In genomic region chr14:24182110-24182882, GRCh38 we compare ENCODE assay signal across 21 cellular contexts. TPM values are rescaled to one million over a fixed set of nuclear protein-coding genes. Genes with fewer than 3 reads are reported as not detected.
DNase-seq lines count a peak whose midpoint lies in the region; ATAC-seq, FAIRE-seq and TF ChIP-seq lines count a peak whose summit lies in the region.
"Had no signal": no experiment of that assay in that cellular context is flagged by ENCODE, and none has a peak within 500 bp of the region (broad histone marks: within the 10 kb centered on the region; RNA-seq: fewer than 3 reads in every experiment).

No MANE protein-coding gene starts in this region.

- RAD21 ChIA-PET in GM12878 (lab: Charles Lee; ENCODE audit: unreplicated experiment), result interaction anchor here (0.5 kb wide), 1 partner anchor 20 kb away, joined by 3 read pairs; no protein-coding TSS in a partner anchor

- DNase-seq in activated CD8-positive, alpha-beta T cell treated with anti-CD3 and anti-CD28 coated beads, Interleukin-2, amount 10 ng/mL, durations not matched to agents 7 days and 5 days, result no peak
- no peak for DNase-seq in activated CD8-positive, alpha-beta T cell treated with anti-CD3 and anti-CD28 coated beads for 36 hours
- no peak for DNase-seq in GM12891 (ENCODE audit: insufficient read length, low spot score)
- no peak for DNase-seq in GM12878 (ENCODE audit: low read depth, low spot score)
- no peak for DNase-seq in neural progenitor cell (ENCODE audit: low spot score)
- DNase-seq in mucosa of descending colon, result no peak
- no peak for DNase-seq in DMS153 treated with DMSO at 0.1 percent for 48 hours (lab: John Stamatoyannopoulos, UW; ENCODE audit: unreplicated experiment)
- DNase-seq: DMS79; foreskin fibroblast; hippocampal formation; IMR-90; NCI-H187; NK-92 treated with Interleukin-12 subunit alpha and Interleukin-12 subunit beta, amount 100 ng/mL, for 24 hours; stimulated activated CD4-positive, alpha-beta T cell treated with anti-CD3 and anti-CD28 coated beads, Interleukin-12 subunit alpha, Interleukin-12 subunit beta, amount 100 ng/mL, for 4 hours; tibial artery had no signal

- H3K4me1 ChIP-seq in GM12878 (ENCODE audit: control insufficient read depth, insufficient read depth, low read length), result no peaks in the 10 kb centered on the region
- no peaks in the 10 kb centered on the region for H3K4me1 ChIP-seq in neural progenitor cell
- H3K4me1 ChIP-seq in mucosa of descending colon (ENCODE audit: low read depth), result no peaks in the 10 kb centered on the region
- H3K4me1 ChIP-seq: HAP-1 had no signal

- FAIRE-seq in GM12891 (lab: Jason Lieb, UNC) (no peak), GM12878 (lab: Jason Lieb, UNC) (no peak)

- no peak overlapping the region for H3K9ac ChIP-seq in GM12878 (ENCODE audit: control insufficient read depth, insufficient read depth, low read length)
- H3K9ac ChIP-seq in neural progenitor cell, result no peak overlapping the region

- CTCF ChIA-PET in activated CD8-positive, alpha-beta T cell treated with anti-CD3 and anti-CD28 coated beads, Interleukin-2, amount 10 ng/mL, durations not matched to agents 7 days and 5 days (lab: Charles Lee), result no interaction called here
- CTCF ChIA-PET in activated CD8-positive, alpha-beta T cell treated with anti-CD3 and anti-CD28 coated beads for 36 hours (lab: Charles Lee), result no interaction called here
- CTCF ChIA-PET in GM12878 (lab: Yijun Ruan, JAX), result no interaction called here

- TF ChIP-seq RAD21 in GM12878 (IDR thresholded peaks at IDR 0.05; ENCODE audit: insufficient read depth, low read depth, low read length), result no peak

- peak; percentile 83 for TF ChIP-seq POLR2A in GM12891 (IDR thresholded peaks at IDR 0.05; ENCODE audit: low read depth, low read length)
- TF ChIP-seq POLR2A in GM12878 (IDR thresholded peaks at IDR 0.05; ENCODE audit: low read depth, low read length), result no peak

- BruUV-seq in GM12878 (replicated peaks; lab: Mats Ljungman, UMichigan), result no TSS peak

- H3K9me3 ChIP-seq in GM12878 (replicated peaks; ENCODE audit: control insufficient read depth, insufficient read depth, low read length) (no peaks in the 10 kb centered on the region), neural progenitor cell (ENCODE audit: low read depth) (no peaks in the 10 kb centered on the region), mucosa of descending colon (no peaks in the 10 kb centered on the region)
- H3K9me3 ChIP-seq: HAP-1, tibial artery had no signal

- H3K79me2 ChIP-seq in GM12878 (ENCODE audit: control insufficient read depth, insufficient read depth, low read length) (peaks cover 7% of the 10 kb centered on the region), neural progenitor cell (ENCODE audit: low read depth) (peaks cover 7% of the 10 kb centered on the region)

- H3K27ac Mint-ChIP-seq in activated CD8-positive, alpha-beta T cell treated with anti-CD3 and anti-CD28 coated beads, Interleukin-2, amount 10 ng/mL, durations not matched to agents 7 days and 5 days, result peak overlapping the region; percentile 50
- no peak overlapping the region for H3K27ac Mint-ChIP-seq in activated CD8-positive, alpha-beta T cell treated with anti-CD3 and anti-CD28 coated beads for 36 hours
- H3K27ac Mint-ChIP-seq in neural progenitor cell, result peak overlapping the region; percentile 90

- peaks cover 50% of the 10 kb centered on the region for H3K36me3 Mint-ChIP-seq in activated CD8-positive, alpha-beta T cell treated with anti-CD3 and anti-CD28 coated beads, Interleukin-2, amount 10 ng/mL, durations not matched to agents 7 days and 5 days (ENCODE audit: low read depth)
- peaks cover 26% of the 10 kb centered on the region for H3K36me3 Mint-ChIP-seq in activated CD8-positive, alpha-beta T cell treated with anti-CD3 and anti-CD28 coated beads for 36 hours (ENCODE audit: low read depth)
- H3K36me3 Mint-ChIP-seq in neural progenitor cell, result peaks cover 22% of the 10 kb centered on the region

- H3K36me3 ChIP-seq in GM12878 (ENCODE audit: control insufficient read depth in 2 of 2, insufficient read depth in 2 of 2, low read length in 1 of 2) (peaks cover 25 to 57% of the 10 kb centered on the region in 2 experiments), neural progenitor cell (no peaks in the 10 kb centered on the region), mucosa of descending colon (ENCODE audit: low read depth) (no peaks in the 10 kb centered on the region)

- H4K20me1 ChIP-seq in GM12878 (ENCODE audit: control insufficient read depth, insufficient read depth), result no peaks in the 10 kb centered on the region
- peaks cover 16% of the 10 kb centered on the region for H4K20me1 ChIP-seq in neural progenitor cell (ENCODE audit: low read depth)

- no peaks in the 10 kb centered on the region for H3K9me3 Mint-ChIP-seq in activated CD8-positive, alpha-beta T cell treated with anti-CD3 and anti-CD28 coated beads, Interleukin-2, amount 10 ng/mL, durations not matched to agents 7 days and 5 days (ENCODE audit: insufficient read depth)
- no peaks in the 10 kb centered on the region for H3K9me3 Mint-ChIP-seq in activated CD8-positive, alpha-beta T cell treated with anti-CD3 and anti-CD28 coated beads for 36 hours
- H3K9me3 Mint-ChIP-seq in neural progenitor cell, result no peaks in the 10 kb centered on the region
- H3K9me3 Mint-ChIP-seq: CD14-positive monocyte, nephron had no signal

- H3K4me1 Mint-ChIP-seq in activated CD8-positive, alpha-beta T cell treated with anti-CD3 and anti-CD28 coated beads, Interleukin-2, amount 10 ng/mL, durations not matched to agents 7 days and 5 days (ENCODE audit: low read depth), result peaks cover 7% of the 10 kb centered on the region
- peaks cover 13% of the 10 kb centered on the region for H3K4me1 Mint-ChIP-seq in activated CD8-positive, alpha-beta T cell treated with anti-CD3 and anti-CD28 coated beads for 36 hours (ENCODE audit: low read depth)
- H3K4me1 Mint-ChIP-seq in neural progenitor cell, result peaks cover 4% of the 10 kb centered on the region

- intact Hi-C loops in activated CD8-positive, alpha-beta T cell treated with anti-CD3 and anti-CD28 coated beads for 36 hours (cut with micrococcal nuclease), result no loop called here
- intact Hi-C loops in GM12878 (cut with micrococcal nuclease; ENCODE audit: unreplicated experiment) (no loop called here), mucosa of descending colon (cut with DNase I, micrococcal nuclease) (no loop called here)

- H3K27me3 Mint-ChIP-seq in activated CD8-positive, alpha-beta T cell treated with anti-CD3 and anti-CD28 coated beads, Interleukin-2, amount 10 ng/mL, durations not matched to agents 7 days and 5 days (ENCODE audit: low read depth), result no peaks in the 10 kb centered on the region
- H3K27me3 Mint-ChIP-seq in activated CD8-positive, alpha-beta T cell treated with anti-CD3 and anti-CD28 coated beads for 36 hours, result no peaks in the 10 kb centered on the region
- H3K27me3 Mint-ChIP-seq in neural progenitor cell (ENCODE audit: insufficient read depth, low read depth), result peaks cover 3% of the 10 kb centered on the region

- peaks cover 3% of the 10 kb centered on the region for H3F3A ChIP-seq in neural progenitor cell (ENCODE audit: low read depth)

- H2AFZ ChIP-seq in GM12878 (ENCODE audit: control insufficient read depth, low read depth, low read length), result no peak overlapping the region
- no peak overlapping the region for H2AFZ ChIP-seq in neural progenitor cell (replicated peaks)

- H3K4me3 ChIP-seq in GM12878 (no peak overlapping the region), neural progenitor cell (no peak overlapping the region), mucosa of descending colon (no peak overlapping the region)
- H3K4me3 ChIP-seq: HAP-1, tibial artery had no signal

- no peak for TF ChIP-seq EP300 in GM12878 (IDR thresholded peaks at IDR 0.05; ENCODE audit: borderline replicate concordance in 1 of 2, control insufficient read depth in 1 of 2, low read depth in 2 of 2, low read length in 2 of 2)

- POLR2A ChIA-PET in activated CD8-positive, alpha-beta T cell treated with anti-CD3 and anti-CD28 coated beads, Interleukin-2, amount 10 ng/mL, durations not matched to agents 7 days and 5 days (lab: Charles Lee), result interaction anchor here (0.6 to 2.6 kb wide), 6 partner anchors 9 to 31 kb away, joined by 3 to 15 read pairs (median 4); partner anchors contain the start of genes CHMP4A, IRF9 and REC8
- POLR2A ChIA-PET in activated CD8-positive, alpha-beta T cell treated with anti-CD3 and anti-CD28 coated beads for 36 hours (lab: Charles Lee), result interaction anchor here (1.1 to 13.4 kb wide), 5 partner anchors 11 to 50 kb away, joined by 3 to 163 read pairs (median 6); partner anchors contain the start of genes IRF9, REC8 and TM9SF1
- POLR2A ChIA-PET in GM12878 (lab: Charles Lee), result interaction anchor here (1.6 kb wide), 1 partner anchor 21 kb away, joined by 6 read pairs; the partner anchor contains the start of gene IRF9

- WGBS in GM12878 (ENCODE audit: insufficient coverage, insufficient replicate concordance, low lambda C conversion rate, missing lambda C conversion rate), result 92% methylated on average over 14 of the region's 14 CpGs

- no peak for TF ChIP-seq CTCF in activated CD8-positive, alpha-beta T cell treated with anti-CD3 and anti-CD28 coated beads for 36 hours (IDR thresholded peaks at IDR 0.05)
- TF ChIP-seq CTCF in GM12878 (IDR thresholded peaks at IDR 0.05 in 2 of 3, conservative IDR thresholded peaks at IDR 0.05 in 1 of 3; ENCODE audit: control insufficient read depth in 2 of 3, extremely low read depth in 1 of 3, insufficient read depth in 1 of 3, low read depth in 3 of 3, low read length in 3 of 3), result no peak
- no peak for TF ChIP-seq CTCF in neural progenitor cell (IDR thresholded peaks at IDR 0.05)
- no peak for TF ChIP-seq CTCF in mucosa of descending colon (IDR thresholded peaks at IDR 0.05)

- no peak overlapping the region for H3K4me2 ChIP-seq in GM12878 (ENCODE audit: control insufficient read depth, insufficient read depth)
- H3K4me2 ChIP-seq in neural progenitor cell, result no peak overlapping the region

- H3K27me3 ChIP-seq in GM12878 (replicated peaks in 1 of 2; ENCODE audit: control insufficient read depth in 2 of 2, insufficient read depth in 2 of 2, low read length in 1 of 2) (no peaks in the 10 kb centered on the region), neural progenitor cell (no peaks in the 10 kb centered on the region)
- H3K27me3 ChIP-seq: tibial artery had no signal

- no peak overlapping the region for H3K4me3 Mint-ChIP-seq in activated CD8-positive, alpha-beta T cell treated with anti-CD3 and anti-CD28 coated beads, Interleukin-2, amount 10 ng/mL, durations not matched to agents 7 days and 5 days
- H3K4me3 Mint-ChIP-seq in activated CD8-positive, alpha-beta T cell treated with anti-CD3 and anti-CD28 coated beads for 36 hours, result no peak overlapping the region
- H3K4me3 Mint-ChIP-seq in neural progenitor cell, result peak overlapping the region; percentile 22
- H3K4me3 Mint-ChIP-seq: CD14-positive monocyte, nephron had no signal

- SMC1A ChIA-PET in GM12878 (lab: Charles Lee; ENCODE audit: uncharacterized antibody, unreplicated experiment), result interaction anchor here (0.9 kb wide), 1 partner anchor 13 kb away, joined by 3 read pairs; the partner anchor contains the start of gene TM9SF1

- in situ Hi-C loops in GM12878 (cut with MboI), result no loop called here

- no peak overlapping the region for H3K27ac ChIP-seq in GM12878 (ENCODE audit: control insufficient read depth, insufficient read depth)
- H3K27ac ChIP-seq in neural progenitor cell, result no peak overlapping the region
- H3K27ac ChIP-seq: tibial artery, VCaP had no signal

- ATAC-seq in activated CD8-positive, alpha-beta T cell treated with anti-CD3 and anti-CD28 coated beads, Interleukin-2, amount 10 ng/mL, durations not matched to agents 7 days and 5 days, result no peak
- no peak for ATAC-seq in activated CD8-positive, alpha-beta T cell treated with anti-CD3 and anti-CD28 coated beads for 36 hours
- ATAC-seq in GM12878 (no peak; the same call in 2 of the 3 replicates), HG03439 (IDR thresholded peaks at IDR 0.05; ENCODE audit: unreplicated experiment) (no peak), mucosa of descending colon (no peak)

RNA-seq across cellular contexts. Expression of gene IPO4, which starts 6.3 kb away (rescaled TPM):
- total RNA-seq in activated CD8-positive, alpha-beta T cell treated with anti-CD3 and anti-CD28 coated beads, Interleukin-2, amount 10 ng/mL, durations not matched to agents 7 days and 5 days, result 10 to 100 TPM; 56.3 to 60.1 TPM
- 100 to 1,000 TPM in 1 of 2 experiments, 10 to 100 TPM in 1; 98.4 to 102 TPM for total RNA-seq in activated CD8-positive, alpha-beta T cell treated with anti-CD3 and anti-CD28 coated beads for 36 hours
- polyA plus RNA-seq in GM12891 (2012; ENCODE audit: low read depth, missing spikeins), result 37.2 TPM
- 54.2 and 59.3 TPM in 2 replicates for total RNA-seq in GM12878 (2013; cell fraction: nucleolus; rRNA removed)
- total RNA-seq in GM12878 (2014; rRNA removed) (77.1 and 139 TPM in 2 replicates), GM12878 (2014; rRNA removed; fragmentation: Illumina TruSeq; extraction: Trizol) (21.8 and 23.0 TPM in 2 replicates), GM12878 (2021) (88.9 and 113 TPM in 2 replicates), neural progenitor cell (ENCODE audit: low replicate concordance) (15.9 and 35.5 TPM in 2 replicates), mucosa of descending colon (10 to 100 TPM; 23.2 to 29.3 (median 26.8) TPM)
- polyA plus RNA-seq in GM12878 (2011; ENCODE audit: low read depth), result 17.0 TPM
- polyA plus RNA-seq in GM12878 (2011; rRNA removed) (6.6 and 12.6 TPM in 2 replicates), GM12878 (2014; fragmentation: Illumina TruSeq; extraction: Trizol) (15.5 and 30.7 TPM in 2 replicates), GM12878 (2014; fragmentation: Nextera tagmentation; extraction: Ambion mirVana) (10 to 100 TPM in 1 of 2 experiments, 1 to 10 TPM in 1; 7.8 to 10.3 TPM), GM12878 (2014; rRNA removed) (44.5 and 72.1 TPM in 2 replicates), GM12878 (2016; fragmentation: Nextera tagmentation; extraction: Ambion mirVana) (100 to 1,000 TPM in 1 of 2 experiments, 10 to 100 TPM in 1; 92.1 to 104 TPM)
- polyA plus RNA-seq in GM12878 (2011; cell fraction: cytosol; rRNA removed), result 24.6 and 25.9 TPM in 2 replicates
- polyA plus RNA-seq in GM12878 (2011; cell fraction: nucleus; rRNA removed), result 115 and 166 TPM in 2 replicates
- polyA plus RNA-seq in GM12878 (2012), result 28.3 and 30.4 TPM in 2 replicates
- polyA minus RNA-seq in GM12878 (2011; rRNA and poly(A)+ RNA removed), result 27.1 and 30.7 TPM in 2 replicates
- 19.9 and 21.7 TPM in 2 replicates for polyA minus RNA-seq in GM12878 (2011; cell fraction: cytosol; rRNA and poly(A)+ RNA removed)
- polyA minus RNA-seq in GM12878 (2011; cell fraction: nucleus; rRNA and poly(A)+ RNA removed), result 74.0 and 145 TPM in 2 replicates

RNA-seq across cellular contexts. Expression of gene REC8, which starts 10.4 kb away (rescaled TPM):
- total RNA-seq in activated CD8-positive, alpha-beta T cell treated with anti-CD3 and anti-CD28 coated beads, Interleukin-2, amount 10 ng/mL, durations not matched to agents 7 days and 5 days, result 10 to 100 TPM; 54.5 to 58.6 TPM
- total RNA-seq in activated CD8-positive, alpha-beta T cell treated with anti-CD3 and anti-CD28 coated beads for 36 hours, result 10 to 100 TPM; 25.0 to 32.9 TPM
- polyA plus RNA-seq in GM12891 (2012; ENCODE audit: low read depth, missing spikeins), result 55.7 TPM
- 37.9 and 43.0 TPM in 2 replicates for total RNA-seq in GM12878 (2013; cell fraction: nucleolus; rRNA removed)
- 24.8 and 28.0 TPM in 2 replicates for total RNA-seq in GM12878 (2014; rRNA removed)
- 12.3 and 13.1 TPM in 2 replicates for total RNA-seq in GM12878 (2014; rRNA removed; fragmentation: Illumina TruSeq; extraction: Trizol)
- 68.3 and 76.9 TPM in 2 replicates for total RNA-seq in GM12878 (2021)
- 62.4 TPM for polyA plus RNA-seq in GM12878 (2011; ENCODE audit: low read depth)
- polyA plus RNA-seq in GM12878 (2011; rRNA removed), result 7.6 and 11.2 TPM in 2 replicates
- polyA plus RNA-seq in GM12878 (2011; cell fraction: cytosol; rRNA removed), result 7.0 and 7.3 TPM in 2 replicates
- 129 and 145 TPM in 2 replicates for polyA plus RNA-seq in GM12878 (2011; cell fraction: nucleus; rRNA removed)
- polyA plus RNA-seq in GM12878 (2012), result 45.5 and 78.2 TPM in 2 replicates
- polyA plus RNA-seq in GM12878 (2014; fragmentation: Illumina TruSeq; extraction: Trizol), result 19.7 and 30.3 TPM in 2 replicates
- polyA plus RNA-seq in GM12878 (2014; fragmentation: Nextera tagmentation; extraction: Ambion mirVana), result 1 to 10 TPM; 4.2 to 9.6 TPM
- polyA plus RNA-seq in GM12878 (2014; rRNA removed), result 53.1 and 62.7 TPM in 2 replicates
- 10 to 100 TPM; 50.3 to 50.5 TPM for polyA plus RNA-seq in GM12878 (2016; fragmentation: Nextera tagmentation; extraction: Ambion mirVana)
- polyA minus RNA-seq in GM12878 (2011; rRNA and poly(A)+ RNA removed), result 4.3 and 9.2 TPM in 2 replicates
- 1.7 and 10.0 TPM in 2 replicates for polyA minus RNA-seq in GM12878 (2011; cell fraction: cytosol; rRNA and poly(A)+ RNA removed)
- 21.2 and 29.4 TPM in 2 replicates for polyA minus RNA-seq in GM12878 (2011; cell fraction: nucleus; rRNA and poly(A)+ RNA removed)
- 34.6 and 59.8 TPM in 2 replicates for total RNA-seq in neural progenitor cell (ENCODE audit: low replicate concordance)
- total RNA-seq in mucosa of descending colon, result 10 to 100 TPM; 14.9 to 17.0 (median 16.8) TPM

RNA-seq across cellular contexts. Expression of gene TM9SF1, which starts 12.9 kb away (rescaled TPM):
- total RNA-seq in activated CD8-positive, alpha-beta T cell treated with anti-CD3 and anti-CD28 coated beads, Interleukin-2, amount 10 ng/mL, durations not matched to agents 7 days and 5 days, result 10 to 100 TPM; 29.3 to 32.8 TPM
- 10 to 100 TPM; 16.3 to 18.0 TPM for total RNA-seq in activated CD8-positive, alpha-beta T cell treated with anti-CD3 and anti-CD28 coated beads for 36 hours
- 14.7 TPM for polyA plus RNA-seq in GM12891 (2012; ENCODE audit: low read depth, missing spikeins)
- 33.3 and 34.0 TPM in 2 replicates for total RNA-seq in GM12878 (2013; cell fraction: nucleolus; rRNA removed)
- total RNA-seq in GM12878 (2014; rRNA removed) (20.2 and 22.7 TPM in 2 replicates), GM12878 (2014; rRNA removed; fragmentation: Illumina TruSeq; extraction: Trizol) (10.4 and 12.1 TPM in 2 replicates), GM12878 (2021) (19.7 and 23.9 TPM in 2 replicates), neural progenitor cell (ENCODE audit: low replicate concordance) (30.5 and 37.6 TPM in 2 replicates), mucosa of descending colon (10 to 100 TPM; 41.7 to 49.1 (median 47.1) TPM)
- polyA plus RNA-seq in GM12878 (2011; ENCODE audit: low read depth), result 22.1 TPM
- polyA plus RNA-seq in GM12878 (2011; rRNA removed) (4.3 and 11.7 TPM in 2 replicates), GM12878 (2014; fragmentation: Illumina TruSeq; extraction: Trizol) (11.1 and 14.0 TPM in 2 replicates), GM12878 (2014; fragmentation: Nextera tagmentation; extraction: Ambion mirVana) (1 to 10 TPM; 7.2 to 9.8 TPM), GM12878 (2014; rRNA removed) (20.7 and 21.2 TPM in 2 replicates), GM12878 (2016; fragmentation: Nextera tagmentation; extraction: Ambion mirVana) (10 to 100 TPM; 38.7 to 39.2 TPM)
- 22.2 and 26.0 TPM in 2 replicates for polyA plus RNA-seq in GM12878 (2011; cell fraction: cytosol; rRNA removed)
- polyA plus RNA-seq in GM12878 (2011; cell fraction: nucleus; rRNA removed), result 15.8 and 15.9 TPM in 2 replicates
- polyA plus RNA-seq in GM12878 (2012), result 19.1 and 25.4 TPM in 2 replicates
- polyA minus RNA-seq in GM12878 (2011; rRNA and poly(A)+ RNA removed), result 12.4 and 16.2 TPM in 2 replicates
- polyA minus RNA-seq in GM12878 (2011; cell fraction: cytosol; rRNA and poly(A)+ RNA removed), result 4.9 and 5.2 TPM in 2 replicates
- 8.1 and 11.1 TPM in 2 replicates for polyA minus RNA-seq in GM12878 (2011; cell fraction: nucleus; rRNA and poly(A)+ RNA removed)

RNA-seq across cellular contexts. Expression of gene IRF9, which starts 21.2 kb away (rescaled TPM):
- 100 to 1,000 TPM; 221 to 242 TPM for total RNA-seq in activated CD8-positive, alpha-beta T cell treated with anti-CD3 and anti-CD28 coated beads, Interleukin-2, amount 10 ng/mL, durations not matched to agents 7 days and 5 days
- 100 to 1,000 TPM; 112 to 118 TPM for total RNA-seq in activated CD8-positive, alpha-beta T cell treated with anti-CD3 and anti-CD28 coated beads for 36 hours
- 115 TPM for polyA plus RNA-seq in GM12891 (2012; ENCODE audit: low read depth, missing spikeins)
- 255 and 261 TPM in 2 replicates for total RNA-seq in GM12878 (2013; cell fraction: nucleolus; rRNA removed)
- 141 and 151 TPM in 2 replicates for total RNA-seq in GM12878 (2014; rRNA removed)
- 121 and 124 TPM in 2 replicates for total RNA-seq in GM12878 (2014; rRNA removed; fragmentation: Illumina TruSeq; extraction: Trizol)
- 146 and 161 TPM in 2 replicates for total RNA-seq in GM12878 (2021)
- 154 TPM for polyA plus RNA-seq in GM12878 (2011; ENCODE audit: low read depth)
- 210 and 234 TPM in 2 replicates for polyA plus RNA-seq in GM12878 (2011; rRNA removed)
- polyA plus RNA-seq in GM12878 (2011; cell fraction: cytosol; rRNA removed), result 205 and 219 TPM in 2 replicates
- polyA plus RNA-seq in GM12878 (2011; cell fraction: nucleus; rRNA removed), result 650 and 948 TPM in 2 replicates
- 168 and 212 TPM in 2 replicates for polyA plus RNA-seq in GM12878 (2012)
- polyA plus RNA-seq in GM12878 (2014; fragmentation: Illumina TruSeq; extraction: Trizol), result 140 and 192 TPM in 2 replicates
- polyA plus RNA-seq in GM12878 (2014; fragmentation: Nextera tagmentation; extraction: Ambion mirVana), result 10 to 100 TPM; 47.6 to 58.7 TPM
- 184 and 187 TPM in 2 replicates for polyA plus RNA-seq in GM12878 (2014; rRNA removed)
- 100 to 1,000 TPM; 172 to 180 TPM for polyA plus RNA-seq in GM12878 (2016; fragmentation: Nextera tagmentation; extraction: Ambion mirVana)
- 228 and 269 TPM in 2 replicates for polyA minus RNA-seq in GM12878 (2011; rRNA and poly(A)+ RNA removed)
- 74.4 and 101 TPM in 2 replicates for polyA minus RNA-seq in GM12878 (2011; cell fraction: cytosol; rRNA and poly(A)+ RNA removed)
- 134 and 217 TPM in 2 replicates for polyA minus RNA-seq in GM12878 (2011; cell fraction: nucleus; rRNA and poly(A)+ RNA removed)
- 6.9 and 9.7 TPM in 2 replicates for total RNA-seq in neural progenitor cell (ENCODE audit: low replicate concordance)
- total RNA-seq in mucosa of descending colon, result 100 to 1,000 TPM in 2 of 3 donors, 10 to 100 TPM in 1; 78.7 to 119 (median 103) TPM

RNA-seq across cellular contexts. Expression of gene TSSK4, which starts 23.2 kb away (rescaled TPM):
- total RNA-seq in activated CD8-positive, alpha-beta T cell treated with anti-CD3 and anti-CD28 coated beads, Interleukin-2, amount 10 ng/mL, durations not matched to agents 7 days and 5 days, result not detected
- under 1 TPM in 1 of 2 experiments, not detected in 1; 0.18 TPM for total RNA-seq in activated CD8-positive, alpha-beta T cell treated with anti-CD3 and anti-CD28 coated beads for 36 hours
- 2.0 TPM for polyA plus RNA-seq in GM12891 (2012; ENCODE audit: low read depth, missing spikeins)
- total RNA-seq in GM12878 (2013; cell fraction: nucleolus; rRNA removed), result 1.5 and 1.6 TPM in 2 replicates
- total RNA-seq in GM12878 (2014; rRNA removed), result not detected in 2 replicates
- total RNA-seq in GM12878 (2014; rRNA removed; fragmentation: Illumina TruSeq; extraction: Trizol), result 0.18 TPM in 1 of 2 replicates, not detected in the other
- total RNA-seq in GM12878 (2021), result not detected in 2 replicates
- 4.1 TPM for polyA plus RNA-seq in GM12878 (2011; ENCODE audit: low read depth)
- polyA plus RNA-seq in GM12878 (2011; rRNA removed), result 0.07 and 0.11 TPM in 2 replicates
- polyA plus RNA-seq in GM12878 (2011; cell fraction: cytosol; rRNA removed), result 0.03 TPM in 1 of 2 replicates, not detected in the other
- polyA plus RNA-seq in GM12878 (2011; cell fraction: nucleus; rRNA removed), result 0.15 and 0.25 TPM in 2 replicates
- polyA plus RNA-seq in GM12878 (2012), result 2.9 and 5.0 TPM in 2 replicates
- not detected in 2 replicates for polyA plus RNA-seq in GM12878 (2014; fragmentation: Illumina TruSeq; extraction: Trizol)
- polyA plus RNA-seq in GM12878 (2014; fragmentation: Nextera tagmentation; extraction: Ambion mirVana), result under 1 TPM; 0.04 to 0.08 TPM
- 0.23 TPM in 1 of 2 replicates, not detected in the other for polyA plus RNA-seq in GM12878 (2014; rRNA removed)
- polyA plus RNA-seq in GM12878 (2016; fragmentation: Nextera tagmentation; extraction: Ambion mirVana), result under 1 TPM; 0.44 to 0.79 TPM
- 0.51 and 0.52 TPM in 2 replicates for polyA minus RNA-seq in GM12878 (2011; rRNA and poly(A)+ RNA removed)
- not detected in 2 replicates for polyA minus RNA-seq in GM12878 (2011; cell fraction: cytosol; rRNA and poly(A)+ RNA removed)
- 0.73 and 1.9 TPM in 2 replicates for polyA minus RNA-seq in GM12878 (2011; cell fraction: nucleus; rRNA and poly(A)+ RNA removed)
- total RNA-seq in neural progenitor cell (ENCODE audit: low replicate concordance), result not detected in 2 replicates
- under 1 TPM in 2 of 3 donors, not detected in 1; 0.36 to 0.82 TPM for total RNA-seq in mucosa of descending colon
- total RNA-seq: IMR-90, kidney epithelial cell had no signal
- polyA plus RNA-seq: IMR-90 had no signal
